ENCODE assay signal across 34 cellular contexts in the genomic region with DNA sequence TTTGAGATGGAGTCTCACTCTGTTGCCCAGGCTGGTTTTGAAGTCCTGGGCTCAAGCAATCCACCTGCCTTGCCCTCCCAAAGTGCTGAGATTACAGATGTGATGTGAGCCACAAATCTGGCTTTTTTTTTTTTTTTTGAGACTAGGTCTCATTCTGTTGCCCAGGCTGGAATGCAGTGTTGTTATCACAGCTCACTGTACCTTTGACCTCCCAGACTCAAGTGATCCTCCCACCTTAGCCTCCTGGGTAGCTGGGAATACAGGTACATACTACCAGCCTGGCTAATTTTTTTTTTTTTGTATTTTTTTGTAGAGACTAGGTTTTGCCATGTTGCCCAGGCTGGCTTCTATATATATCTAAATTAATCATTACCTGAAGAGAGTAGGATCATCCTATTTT.
"Had no signal": no experiment of that assay in that cellular context is flagged by ENCODE, and none has a peak within 500 bp of the region (broad histone marks: within the 10 kb centered on the region; RNA-seq: fewer than 3 reads in every experiment).

No MANE protein-coding gene starts in this region.

- DNase-seq: Karpas-422, Kasumi-1, MG63, MM.1S, MV-4-11, NCI-H1048, NCI-H1092, NCI-H1092 treated with DMSO at 0.1 percent for 48 hours, NCI-H1105, NCI-H1105 treated with DMSO at 0.1 percent for 48 hours, NCI-H1417, NCI-H1417 treated with DMSO at 0.1 percent for 48 hours, NCI-H1436, NCI-H1436 treated with DMSO at 0.1 percent for 48 hours, NCI-H146, NCI-H1694, NCI-H1694 treated with DMSO at 0.1 percent for 48 hours, NCI-H187, NCI-H187 treated with DMSO at 0.1 percent for 48 hours, NCI-H1930, NCI-H2029, NCI-H2029 treated with DMSO at 0.1 percent for 48 hours, NCI-H2081, NCI-H2081 treated with DMSO at 0.1 percent for 48 hours, NCI-H2107, NCI-H2171, NCI-H2171 treated with DMSO at 0.1 percent for 48 hours, NCI-H2227 treated with DMSO at 0.1 percent for 48 hours, NCI-H226, NCI-H345, NCI-H446, NCI-H446 treated with DMSO at 0.1 percent for 48 hours, NCI-H510A, NCI-H510A treated with DMSO at 0.1 percent for 48 hours had no signal

- H3K9me3 ChIP-seq: MG63 had no signal

- H3K36me3 ChIP-seq: MG63 had no signal

- H3K4me3 ChIP-seq: MG63 had no signal
